Comparison of ENCODE assay signal across 8 cellular contexts in the genomic region with DNA sequence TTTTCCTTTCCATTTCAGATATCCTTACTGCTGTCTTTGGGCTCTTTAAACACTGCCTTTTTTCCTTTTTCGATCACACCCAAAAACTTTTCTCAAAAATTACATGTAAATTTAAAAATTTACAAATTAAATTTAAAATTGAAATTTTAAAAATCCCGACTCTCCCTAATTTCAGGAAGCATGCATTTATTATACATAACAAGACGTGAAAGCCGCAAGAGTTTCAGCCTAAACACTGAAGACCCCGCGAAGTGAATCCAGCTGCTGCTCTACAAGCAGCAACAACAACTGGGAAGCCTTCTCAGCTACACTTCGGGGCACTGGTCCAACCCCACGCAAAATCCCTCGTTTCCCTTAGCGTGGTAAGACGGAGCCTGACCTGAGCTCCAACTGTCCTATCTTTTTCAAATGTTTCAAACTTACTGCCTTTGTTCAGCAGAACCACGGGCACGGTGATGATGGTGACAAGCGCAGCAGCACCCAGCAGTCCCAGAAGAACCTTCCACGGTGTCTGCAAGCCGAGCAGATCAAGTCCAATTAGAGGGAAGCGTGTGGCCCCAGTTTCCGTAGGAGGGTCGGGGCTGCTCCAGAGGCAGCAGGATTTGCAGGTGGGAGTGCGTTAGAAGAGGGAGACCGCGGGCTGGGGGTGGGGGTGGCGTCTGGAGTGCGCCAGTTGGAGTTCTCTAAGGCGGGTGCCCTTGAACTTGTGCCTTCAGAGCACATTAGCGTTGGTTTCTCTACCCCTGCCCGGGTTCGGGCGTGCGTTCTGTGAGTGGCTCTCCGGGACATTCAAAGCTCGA. TPM values are rescaled to one million over a fixed set of nuclear protein-coding genes. Genes with fewer than 3 reads are reported as not detected.
DNase-seq lines count a peak whose midpoint lies in the region; ATAC-seq, FAIRE-seq and TF ChIP-seq lines count a peak whose summit lies in the region.

No MANE protein-coding gene starts in this region.

- H3K9me3 ChIP-seq in endothelial cell of umbilical vein (replicated peaks; ENCODE audit: control insufficient read depth, insufficient read depth, low read length): no peaks in the 10 kb centered on the region
- no peaks in the 10 kb centered on the region for H3K9me3 ChIP-seq in naive thymus-derived CD4-positive, alpha-beta T cell (ENCODE audit: control insufficient read depth in 2 of 3, low read length in 3 of 3)

- H3K9me1 ChIP-seq in endothelial cell of umbilical vein (replicated peaks; ENCODE audit: control insufficient read depth, extremely low read depth, insufficient read depth, low read length): no peaks in the 10 kb centered on the region

- intact Hi-C loops in endothelial cell of umbilical vein (cut with micrococcal nuclease): loop anchor here (1.0 kb wide), 1 partner anchor 20 kb away; no protein-coding TSS in a partner anchor
- intact Hi-C loops in naive thymus-derived CD4-positive, alpha-beta T cell (cut with micrococcal nuclease): loop anchor here (1.0 to 5.0 kb wide), 9 partner anchors 9 to 996 kb away; a partner anchor contains a TSS

- TF ChIP-seq CTCF in GM23338 (conservative IDR thresholded peaks at IDR 0.05; ENCODE audit: low read depth in 2 of 2): no peak
- no peak for TF ChIP-seq CTCF in VCaP (conservative IDR thresholded peaks at IDR 0.05)
- TF ChIP-seq CTCF in endothelial cell of umbilical vein (IDR thresholded peaks at IDR 0.05; ENCODE audit: extremely low read depth in 1 of 2, insufficient read depth in 1 of 2, low read depth in 1 of 2, low read length in 2 of 2): no peak

- peaks cover 19% of the 10 kb centered on the region for H3K27me3 Mint-ChIP-seq in GM23338 (ENCODE audit: insufficient read depth, low read depth, poor library complexity)
- H3K27me3 Mint-ChIP-seq in naive thymus-derived CD4-positive, alpha-beta T cell: peaks cover 0 to 5% (median 0%) of the 10 kb centered on the region in 5 donors

- peaks cover 39% of the 10 kb centered on the region for H3K4me1 ChIP-seq in GM23338 (ENCODE audit: insufficient read depth)
- peaks cover 26% of the 10 kb centered on the region for H3K4me1 ChIP-seq in endothelial cell of umbilical vein (ENCODE audit: control insufficient read depth, extremely low read depth, insufficient read depth, low read length)
- peaks cover 0 to 28% of the 10 kb centered on the region in 2 donors for H3K4me1 ChIP-seq in naive thymus-derived CD4-positive, alpha-beta T cell (ENCODE audit: control insufficient read depth in 2 of 2, insufficient read depth in 2 of 2, low read length in 2 of 2)

- peaks cover 8% of the 10 kb centered on the region for H3K9me3 Mint-ChIP-seq in GM23338
- H3K9me3 Mint-ChIP-seq in naive thymus-derived CD4-positive, alpha-beta T cell: peaks cover 0 to 16% (median 6%) of the 10 kb centered on the region in 11 donors

- CTCF ChIA-PET in endothelial cell of umbilical vein (lab: Charles Lee): interaction anchor here (1.1 to 2.5 kb wide), 7 partner anchors 12 to 65 kb away, joined by 3 to 11 read pairs (median 5); no protein-coding TSS in a partner anchor
- CTCF ChIA-PET in naive thymus-derived CD4-positive, alpha-beta T cell (lab: Charles Lee): interaction anchor here (0.7 to 2.1 kb wide), 7 partner anchors 16 to 126 kb away, joined by 3 to 19 read pairs (median 3); no protein-coding TSS in a partner anchor

- H3K27ac Mint-ChIP-seq in GM23338: no peak overlapping the region
- peak overlapping the region; percentile 86 to 98 (median 94) for H3K27ac Mint-ChIP-seq in naive thymus-derived CD4-positive, alpha-beta T cell

- ATAC-seq in GM23338 (peak; percentile 49), HG02759 (IDR thresholded peaks at IDR 0.05; ENCODE audit: unreplicated experiment) (no peak), GM19395 (IDR thresholded peaks at IDR 0.05; ENCODE audit: unreplicated experiment) (no peak)
- peak; percentile 53 for ATAC-seq in naive thymus-derived CD4-positive, alpha-beta T cell

- peaks cover 8% of the 10 kb centered on the region; the same call in 2 of the 3 replicates for H3K36me3 Mint-ChIP-seq in GM23338 (ENCODE audit: low read depth)
- H3K36me3 Mint-ChIP-seq in naive thymus-derived CD4-positive, alpha-beta T cell: peaks cover 0 to 79% (median 24%) of the 10 kb centered on the region in 5 donors

- H2AFZ ChIP-seq in GM23338: peak overlapping the region; percentile 100
- peak overlapping the region; percentile 99 for H2AFZ ChIP-seq in endothelial cell of umbilical vein (ENCODE audit: low read depth, low read length)

- H3K4me2 ChIP-seq in GM23338 (peak overlapping the region; percentile 97), endothelial cell of umbilical vein (ENCODE audit: insufficient read depth, low read length) (peak overlapping the region; percentile 91)

- H3K4me3 ChIP-seq in GM23338: peak overlapping the region; percentile 81
- H3K4me3 ChIP-seq in endothelial cell of umbilical vein (replicated peaks in 1 of 3; ENCODE audit: insufficient read depth in 1 of 3, low read depth in 1 of 3, low read length in 3 of 3): peak overlapping the region; percentile 57 to 68 (median 58)
- peak overlapping the region; percentile 95 for H3K4me3 ChIP-seq in naive thymus-derived CD4-positive, alpha-beta T cell (ENCODE audit: low read length)

- H3K79me2 ChIP-seq in GM23338 (replicated peaks; ENCODE audit: insufficient read depth) (no peaks in the 10 kb centered on the region), endothelial cell of umbilical vein (ENCODE audit: control insufficient read depth, insufficient read depth, low read length) (no peaks in the 10 kb centered on the region)

- H3K27ac ChIP-seq in GM23338 (ENCODE audit: low read depth) (no peak overlapping the region), VCaP (peak overlapping the region; percentile 76), endothelial cell of umbilical vein (ENCODE audit: insufficient read depth, low read depth, low read length) (no peak overlapping the region)
- H3K27ac ChIP-seq in naive thymus-derived CD4-positive, alpha-beta T cell (ENCODE audit: low read depth, low read length): peak overlapping the region; percentile 84

- no peaks in the 10 kb centered on the region for H3F3A ChIP-seq in GM23338 (replicated peaks; ENCODE audit: low read depth)

- no peak for FAIRE-seq in endothelial cell of umbilical vein (lab: Jason Lieb, UNC)

- peak overlapping the region; percentile 77 for H3K4me3 Mint-ChIP-seq in GM23338
- peak overlapping the region; percentile 92 to 100 (median 98) for H3K4me3 Mint-ChIP-seq in naive thymus-derived CD4-positive, alpha-beta T cell

- H3K27me3 ChIP-seq in GM23338 (ENCODE audit: insufficient read depth) (peaks cover 41% of the 10 kb centered on the region), endothelial cell of umbilical vein (ENCODE audit: control insufficient read depth in 2 of 2, insufficient read depth in 2 of 2, low read length in 2 of 2) (no peaks in the 10 kb centered on the region)
- no peaks in the 10 kb centered on the region for H3K27me3 ChIP-seq in naive thymus-derived CD4-positive, alpha-beta T cell (ENCODE audit: control insufficient read depth in 2 of 2, insufficient read depth in 2 of 2, low read length in 2 of 2)

- no TSS peak for BruUV-seq in endothelial cell of umbilical vein (replicated peaks; lab: Mats Ljungman, UMichigan)

- DNase-seq in GM23338 (ENCODE audit: low spot score) (peak; percentile 56), endothelial cell of umbilical vein (ENCODE audit: low read depth, low spot score) (peak; percentile 36), D341Med (ENCODE audit: low spot score) (no peak), RPMI8226 (no peak)
- peak in 8 of 9 donors; percentile 18 to 45 (median 30) for DNase-seq in naive thymus-derived CD4-positive, alpha-beta T cell

- peaks cover 37% of the 10 kb centered on the region for H3K4me1 Mint-ChIP-seq in GM23338
- peaks cover 30 to 66% (median 57%) of the 10 kb centered on the region in 7 donors for H3K4me1 Mint-ChIP-seq in naive thymus-derived CD4-positive, alpha-beta T cell

- 0 out of 2 replicates have a peak, but pooled peaks cover 2% of the 10 kb centered on the region for H3K9me2 ChIP-seq in GM23338 (ENCODE audit: insufficient read depth)

- peak overlapping the region; percentile 59 for H3K9ac ChIP-seq in endothelial cell of umbilical vein (replicated peaks; ENCODE audit: extremely low read depth, insufficient read depth, low read length)

- TF ChIP-seq POLR2A in endothelial cell of umbilical vein (IDR thresholded peaks at IDR 0.05; ENCODE audit: low read depth, low read length): no peak

- H4K20me1 ChIP-seq in GM23338 (replicated peaks; ENCODE audit: insufficient read depth) (no peaks in the 10 kb centered on the region), endothelial cell of umbilical vein (replicated peaks; ENCODE audit: control insufficient read depth, extremely low read depth, insufficient read depth, low read length) (no peaks in the 10 kb centered on the region)

- H3K36me3 ChIP-seq in GM23338 (ENCODE audit: insufficient read depth): no peaks in the 10 kb centered on the region
- H3K36me3 ChIP-seq in endothelial cell of umbilical vein (ENCODE audit: control insufficient read depth in 2 of 2, extremely low read depth in 1 of 2, insufficient read depth in 2 of 2, low read length in 2 of 2): no peaks in the 10 kb centered on the region
- H3K36me3 ChIP-seq in naive thymus-derived CD4-positive, alpha-beta T cell (ENCODE audit: control insufficient read depth in 2 of 3, insufficient read depth in 3 of 3, low read length in 3 of 3): peaks cover 0 to 6% (median 0%) of the 10 kb centered on the region in 3 experiments

- POLR2A ChIA-PET in endothelial cell of umbilical vein (lab: Charles Lee): no interaction called here
- POLR2A ChIA-PET in naive thymus-derived CD4-positive, alpha-beta T cell (lab: Charles Lee): interaction anchor here (1.2 to 6.2 kb wide), 10 partner anchors 11 to 80 kb away, joined by 3 to 68 read pairs (median 5); no protein-coding TSS in a partner anchor

- dilution Hi-C loops in endothelial cell of umbilical vein (cut with MboI; ENCODE audit: extremely low pct_ligation_motif_present, low sequenced_read_pairs): no loop called here

TF ChIP-seq in endothelial cell of umbilical vein, 7 proteins besides CTCF, POLR2A, EP300 and RAD21 (continues in another document):
- TF ChIP-seq GATA2 (IDR thresholded peaks at IDR 0.05; ENCODE audit: insufficient read depth, insufficient read length, low read depth, low read length): no peak

RNA-seq across cellular contexts. Expression of a gene that starts 0.8 kb away (rescaled TPM):
- 2.8 and 4.1 TPM in 2 replicates for total RNA-seq in GM23338 (2014; rRNA removed; shearing (Covaris generic))
- polyA plus RNA-seq in GM23338 (2016; fragmentation: Nextera tagmentation; extraction: Ambion mirVana): 1.0 and 1.5 TPM in 2 replicates
- 3.0 and 6.2 TPM in 2 replicates for total RNA-seq in endothelial cell of umbilical vein
- 0.53 and 0.84 TPM in 2 replicates for polyA plus RNA-seq in endothelial cell of umbilical vein
- 1.1 and 1.4 TPM in 2 replicates for polyA plus RNA-seq in endothelial cell of umbilical vein (2011; cell fraction: cytosol; rRNA removed)
- 1.9 and 2.4 TPM in 2 replicates for polyA plus RNA-seq in endothelial cell of umbilical vein (2011; cell fraction: nucleus; rRNA removed)
- 1.5 and 4.4 TPM in 2 replicates for polyA plus RNA-seq in endothelial cell of umbilical vein (2012)
- 1.5 and 1.8 TPM in 2 replicates for polyA minus RNA-seq in endothelial cell of umbilical vein
- polyA minus RNA-seq in endothelial cell of umbilical vein (2011; cell fraction: cytosol; rRNA and poly(A)+ RNA removed): not detected
- 1.0 and 1.9 TPM in 2 replicates for polyA minus RNA-seq in endothelial cell of umbilical vein (2011; cell fraction: nucleus; rRNA and poly(A)+ RNA removed)
- total RNA-seq in naive thymus-derived CD4-positive, alpha-beta T cell: 100 to 1,000 TPM in 1 of 5 experiments, 10 to 100 TPM in 4; 35.7 to 188 (median 41.6) TPM
- polyA plus RNA-seq in naive thymus-derived CD4-positive, alpha-beta T cell: 10 to 100 TPM; 77.4 to 88.9 TPM

Comparison
In these comparisons a context has a peak if more than half of its experiments do, and no peak if none do; other contexts are left out.
1. ATAC-seq: peak in GM23338 (single experiment) and naive thymus-derived CD4-positive, alpha-beta T cell (single experiment); none in HG02759 (single experiment) and GM19395 (single experiment).
2. DNase-seq: peak in GM23338 (single experiment), endothelial cell of umbilical vein (single experiment) and naive thymus-derived CD4-positive, alpha-beta T cell (8 of 9); none in D341Med (single experiment) and RPMI8226 (single experiment).
3. H3K27ac ChIP-seq: peak in VCaP (single experiment) and naive thymus-derived CD4-positive, alpha-beta T cell (single experiment); none in GM23338 (single experiment) and endothelial cell of umbilical vein (single experiment).
4. Peak in every context shown above with its lines, with median percentiles within 50 percentile points of each other: H3K4me3 ChIP-seq.